ENCODE assay signal across 23 cellular contexts in the genomic region with DNA sequence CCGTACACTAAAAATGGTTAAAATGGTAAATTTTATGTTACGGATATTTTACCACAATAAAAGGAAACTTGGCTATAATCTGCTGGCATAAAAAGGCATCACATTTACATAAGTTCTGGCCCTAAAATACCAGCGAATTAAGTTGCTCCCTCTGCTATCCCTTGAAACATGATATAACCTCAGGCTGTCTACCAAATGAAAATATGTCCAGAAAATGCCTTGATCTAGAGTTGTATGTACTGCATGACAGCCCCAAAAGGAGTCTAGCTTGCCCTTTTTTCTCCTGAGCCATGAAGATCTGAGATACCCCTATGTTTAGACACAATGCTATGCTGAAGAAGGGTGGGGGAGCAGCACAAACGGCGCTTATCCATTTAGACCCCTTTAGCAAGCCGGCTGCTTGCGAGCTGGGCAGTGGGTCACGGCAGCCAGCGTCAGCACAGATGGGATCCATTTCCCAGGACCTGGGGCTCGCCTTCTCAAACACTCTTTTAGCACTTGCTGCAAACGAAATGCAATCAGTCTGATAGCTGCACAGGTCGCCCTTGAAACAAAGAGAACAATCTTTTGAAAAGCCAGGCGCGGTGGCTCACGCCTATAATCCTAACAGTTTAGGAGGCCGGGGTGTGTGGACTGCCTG.
DNase-seq lines count a peak whose midpoint lies in the region; ATAC-seq and TF ChIP-seq lines count a peak whose summit lies in the region.
"Had no signal": no experiment of that assay in that cellular context is flagged by ENCODE, and none has a peak within 500 bp of the region (broad histone marks: within the 10 kb centered on the region; RNA-seq: fewer than 3 reads in every experiment).

No MANE protein-coding gene starts in this region.

- H3K27ac Mint-ChIP-seq in T-helper 17 cell: peak overlapping the region; percentile 79
- peak overlapping the region; percentile 80 for H3K27ac Mint-ChIP-seq in glutamatergic neuron (ENCODE audit: unreplicated experiment)
- H3K27ac Mint-ChIP-seq: activated CD8-positive, alpha-beta T cell treated with anti-CD3 and anti-CD28 coated beads for 36 hours; activated T-cell treated with anti-CD3 and anti-CD28 coated beads, Interleukin-2, amount 50 U/mL, for 72 hours; dendritic cell treated with granulocyte-macrophage colony-stimulating factor and Interleukin-4, amounts not matched to agents 40 ng/mL and 50 ng/mL, for 4 days; T-cell had no signal

- H3K9me3 ChIP-seq in T-helper 17 cell (ENCODE audit: control insufficient read depth, low read length, poor library complexity, severe bottlenecking): no peaks in the 10 kb centered on the region
- H3K9me3 ChIP-seq: body of pancreas, thoracic aorta had no signal

- ATAC-seq in T-helper 17 cell (no peak), sciatic nerve (peak; percentile 14), HG03378 (IDR thresholded peaks at IDR 0.05; ENCODE audit: unreplicated experiment) (no peak)
- ATAC-seq: activated CD8-positive, alpha-beta T cell treated with anti-CD3 and anti-CD28 coated beads for 36 hours; activated naive CD4-positive, alpha-beta T cell treated with anti-CD3 and anti-CD28 coated beads, Interleukin-2, amount 50 U/mL, for 72 hours; activated T-cell treated with anti-CD3 and anti-CD28 coated beads, Interleukin-2, amount 50 U/mL, for 72 hours; body of pancreas; natural killer cell treated with Interleukin-12 subunit alpha and Interleukin-12 subunit beta and Interleukin-15 and Interleukin-18, amount 100 ng/mL, for 72 hours; T-cell had no signal

- peak overlapping the region; percentile 62 for H3K4me3 Mint-ChIP-seq in T-helper 17 cell
- H3K4me3 Mint-ChIP-seq in glutamatergic neuron (ENCODE audit: unreplicated experiment): peak overlapping the region; percentile 72
- H3K4me3 Mint-ChIP-seq: activated CD8-positive, alpha-beta T cell treated with anti-CD3 and anti-CD28 coated beads for 36 hours; activated T-cell treated with anti-CD3 and anti-CD28 coated beads, Interleukin-2, amount 50 U/mL, for 72 hours; dendritic cell treated with granulocyte-macrophage colony-stimulating factor and Interleukin-4, amounts not matched to agents 40 ng/mL and 50 ng/mL, for 4 days; natural killer cell treated with Interleukin-12 subunit alpha and Interleukin-12 subunit beta and Interleukin-15 and Interleukin-18, amount 100 ng/mL, for 72 hours had no signal

- no peak for TF ChIP-seq CTCF in glutamatergic neuron (IDR thresholded peaks at IDR 0.05; ENCODE audit: partially characterized antibody, unreplicated experiment)

- H3K4me1 Mint-ChIP-seq in T-helper 17 cell (peaks cover 13% of the 10 kb centered on the region), glutamatergic neuron (ENCODE audit: low read depth, unreplicated experiment) (peaks cover 67% of the 10 kb centered on the region)

- DNase-seq in NCI-H2171 treated with DMSO at 0.1 percent for 48 hours (lab: John Stamatoyannopoulos, UW): peak; percentile 9
- DNase-seq in NCI-H2171 (lab: John Stamatoyannopoulos, UW): no peak
- no peak for DNase-seq in T-helper 17 cell
- DNase-seq in glutamatergic neuron: peak; percentile 52
- no peak for DNase-seq in sciatic nerve (ENCODE audit: low spot score)
- no peak for DNase-seq in KBM-7
- no peak for DNase-seq in GM19240 (ENCODE audit: insufficient read length, low spot score)
- DNase-seq: 8988T; activated CD4-positive, CD25-positive, alpha-beta regulatory T cell; activated CD8-positive, alpha-beta T cell treated with anti-CD3 and anti-CD28 coated beads for 36 hours; activated T-cell treated with anti-CD3 and anti-CD28 coated beads, Interleukin-2, amount 50 U/mL, for 72 hours; body of pancreas; DMS153; erythroblast; KG1; NCI-H2029; NCI-H510A; T-cell had no signal

- H3K27me3 Mint-ChIP-seq in T-helper 17 cell: no peaks in the 10 kb centered on the region
- peaks cover 37% of the 10 kb centered on the region for H3K27me3 Mint-ChIP-seq in glutamatergic neuron (ENCODE audit: unreplicated experiment)
- H3K27me3 Mint-ChIP-seq: activated CD8-positive, alpha-beta T cell treated with anti-CD3 and anti-CD28 coated beads for 36 hours; dendritic cell treated with granulocyte-macrophage colony-stimulating factor and Interleukin-4, amounts not matched to agents 40 ng/mL and 50 ng/mL, for 4 days had no signal

- intact Hi-C loops in sciatic nerve (cut with DNase I): no loop called here

- H3K9me3 Mint-ChIP-seq in glutamatergic neuron (ENCODE audit: unreplicated experiment): peaks cover 53% of the 10 kb centered on the region

- in situ Hi-C loops in KBM-7 (cut with MboI; ENCODE audit: low pct_unique_long_range_greater_than_20kb, low sequenced_read_pairs): no loop called here

- H3K36me3 Mint-ChIP-seq in T-helper 17 cell (ENCODE audit: low read depth) (peaks cover 2% of the 10 kb centered on the region), glutamatergic neuron (ENCODE audit: unreplicated experiment) (peaks cover 18% of the 10 kb centered on the region)

Comparison
In these comparisons a context has a peak if more than half of its experiments do, and no peak if none do; other contexts are left out.
1. DNase-seq: peak in NCI-H2171 treated with DMSO at 0.1 percent for 48 hours (single experiment) and glutamatergic neuron (single experiment); none in NCI-H2171 (single experiment), T-helper 17 cell (0 of 3), sciatic nerve (single experiment), KBM-7 (single experiment) and GM19240 (single experiment).